ENCODE assay signal across 18 cellular contexts in the genomic region with DNA sequence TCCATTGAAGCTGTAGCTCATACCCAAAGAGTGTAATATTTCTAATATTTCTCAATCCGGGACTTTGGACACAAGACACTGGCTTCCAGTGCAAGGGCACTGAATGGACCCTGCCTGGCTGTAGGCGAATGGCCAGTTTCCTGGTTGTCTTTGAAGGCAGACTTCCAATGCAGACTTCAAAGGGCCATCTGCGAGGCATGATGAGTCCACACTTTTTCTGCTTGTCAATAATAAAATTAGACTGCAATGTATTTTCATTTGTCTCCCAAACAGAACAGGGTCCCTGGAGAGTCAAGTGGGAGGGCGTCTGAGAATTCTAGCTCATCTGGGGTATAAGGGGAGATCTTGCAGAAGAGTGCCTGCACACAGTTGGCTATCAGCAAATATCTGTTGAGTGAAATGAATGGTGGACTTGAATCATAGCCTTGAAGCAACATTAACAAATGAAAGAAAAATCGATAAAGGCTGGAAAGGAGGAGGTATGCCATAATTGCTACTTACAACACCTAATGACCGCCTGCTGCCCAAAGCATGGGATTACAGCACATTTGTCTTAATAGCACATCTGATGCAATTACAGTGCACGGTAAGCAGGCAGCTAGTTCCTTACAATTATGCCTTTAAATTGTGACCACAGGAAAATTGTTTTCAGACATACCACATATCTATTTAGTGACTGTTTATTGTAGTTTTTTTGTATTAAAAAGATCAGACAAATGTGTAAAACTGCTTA.
DNase-seq lines count a peak whose midpoint lies in the region; ATAC-seq and TF ChIP-seq lines count a peak whose summit lies in the region.
"Had no signal": no experiment of that assay in that cellular context is flagged by ENCODE, and none has a peak within 500 bp of the region (broad histone marks: within the 10 kb centered on the region; RNA-seq: fewer than 3 reads in every experiment).

No MANE protein-coding gene starts in this region.

- H3K4me1 ChIP-seq in skeletal muscle satellite cell (ENCODE audit: control insufficient read depth, insufficient read depth, low read length) (peaks cover 54% of the 10 kb centered on the region), body of pancreas (peaks cover 25% of the 10 kb centered on the region)

- H3K9me3 ChIP-seq in skeletal muscle satellite cell (replicated peaks; ENCODE audit: low read length) (no peaks in the 10 kb centered on the region), body of pancreas (no peaks in the 10 kb centered on the region)

- H3K4me3 ChIP-seq in skeletal muscle satellite cell (ENCODE audit: low read length) (no peak overlapping the region), body of pancreas (no peak overlapping the region)

- peak overlapping the region; percentile 39 for H3K9ac ChIP-seq in skeletal muscle satellite cell (ENCODE audit: low read depth, low read length)

- DNase-seq in NCI-H748 (lab: John Stamatoyannopoulos, UW; ENCODE audit: unreplicated experiment) (peak; percentile 55), NCI-H748 treated with DMSO at 0.1 percent for 48 hours (lab: John Stamatoyannopoulos, UW) (no peak), NCI-H146 (lab: John Stamatoyannopoulos, UW) (peak; percentile 97), amniotic epithelial cell (ENCODE audit: low read depth) (peak; percentile 59), body of pancreas (no peak)
- DNase-seq in stimulated activated CD4-positive, alpha-beta T cell treated with anti-CD3 and anti-CD28 coated beads, Interleukin-2, amount 100 ng/mL, for 24 hours: no peak
- no peak for DNase-seq in activated CD4-positive, alpha-beta T cell treated with anti-CD3 and anti-CD28 coated beads for 4 hours
- DNase-seq: ACHN; activated T-cell treated with anti-CD3 and anti-CD28 coated beads, Interleukin-2, amount 50 U/mL, for 48 hours; DMS 273 treated with DMSO at 0.1 percent for 48 hours; kidney; midbrain; NCI-H510A; stimulated activated CD4-positive, alpha-beta T cell treated with anti-CD3 and anti-CD28 coated beads, Interleukin-4, amount 100 ng/mL, for 4 hours; T-helper 9 cell had no signal

- no peak for TF ChIP-seq POLR2A in body of pancreas (IDR thresholded peaks at IDR 0.05)

- ATAC-seq in body of pancreas: no peak
- ATAC-seq: sciatic nerve had no signal

- H3K36me3 ChIP-seq in skeletal muscle satellite cell (ENCODE audit: insufficient read depth, low read length) (peaks cover 13% of the 10 kb centered on the region), body of pancreas (replicated peaks in 1 of 2; ENCODE audit: insufficient read depth in 1 of 2, low read depth in 2 of 2) (no peaks in the 10 kb centered on the region)
- H3K36me3 ChIP-seq: neutrophil had no signal

- H3K27me3 ChIP-seq in skeletal muscle satellite cell (ENCODE audit: control insufficient read depth, insufficient read depth, low read length) (no peaks in the 10 kb centered on the region), body of pancreas (no peaks in the 10 kb centered on the region)
- H3K27me3 ChIP-seq: neutrophil had no signal

- peak in 1 of 7 experiments; percentile 11 for TF ChIP-seq CTCF in body of pancreas (IDR thresholded peaks at IDR 0.05)

- WGBS in body of pancreas, 2 donors: 72 to 83% methylated on average over 7 of the region's 7 CpGs

- no peak overlapping the region for H3K4me2 ChIP-seq in skeletal muscle satellite cell (ENCODE audit: low read length)

- intact Hi-C loops in body of pancreas (cut with DNase I): no loop called here

- no peak overlapping the region for H3K27ac ChIP-seq in body of pancreas
- H3K27ac ChIP-seq: neutrophil had no signal

Comparison
In these comparisons a context has a peak if more than half of its experiments do, and no peak if none do; other contexts are left out.
1. DNase-seq: peak in NCI-H748 (single experiment), NCI-H146 (single experiment) and amniotic epithelial cell (single experiment); none in NCI-H748 treated with DMSO at 0.1 percent for 48 hours (single experiment), stimulated activated CD4-positive, alpha-beta T cell treated with anti-CD3 and anti-CD28 coated beads, Interleukin-2, amount 100 ng/mL, for 24 hours (0 of 2), activated CD4-positive, alpha-beta T cell treated with anti-CD3 and anti-CD28 coated beads for 4 hours (0 of 2) and body of pancreas (0 of 4).